16 cellular contexts compared by ENCODE assay signal in the genomic region with DNA sequence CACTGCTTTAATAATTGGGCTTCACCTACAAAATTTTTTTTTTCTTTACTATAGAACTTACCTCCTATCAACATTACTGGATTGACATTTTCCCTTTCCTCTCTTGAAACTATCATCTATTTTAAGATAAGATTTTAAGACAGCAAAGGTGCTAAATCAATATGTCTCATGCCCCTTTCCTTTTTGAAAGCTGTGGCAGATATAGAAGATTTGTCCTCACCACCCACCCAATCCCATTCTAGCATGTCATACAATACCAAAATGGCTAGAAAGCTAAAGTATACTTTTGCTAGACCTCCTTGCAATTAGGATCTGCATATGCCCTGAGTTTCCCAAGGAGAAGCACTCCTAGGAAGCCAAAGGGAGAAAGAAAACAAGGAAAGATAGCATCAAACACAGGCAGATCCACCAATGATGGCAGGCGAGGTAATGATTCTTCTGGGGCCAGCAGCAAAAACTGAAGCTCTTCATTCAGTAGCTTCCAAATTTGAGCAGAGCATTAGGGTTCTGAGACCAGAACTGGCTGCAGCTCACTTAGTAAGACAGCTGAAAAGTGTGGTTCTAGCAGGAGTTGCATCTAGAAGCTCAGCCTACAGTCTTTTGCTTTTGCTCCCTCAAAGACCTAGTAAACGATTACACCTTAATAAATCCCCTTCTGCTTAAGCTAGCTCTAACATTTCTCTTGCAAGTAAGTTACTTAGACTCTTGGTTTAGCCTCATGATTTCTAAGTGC.
DNase-seq lines count a peak whose midpoint lies in the region; ATAC-seq and TF ChIP-seq lines count a peak whose summit lies in the region.
"Had no signal": no experiment of that assay in that cellular context is flagged by ENCODE, and none has a peak within 500 bp of the region (broad histone marks: within the 10 kb centered on the region; RNA-seq: fewer than 3 reads in every experiment).

No MANE protein-coding gene starts in this region.

- no peak overlapping the region for H2AFZ ChIP-seq in OCI-LY1 (ENCODE audit: low read length)

- no peak overlapping the region for H3K4me3 ChIP-seq in OCI-LY1 (ENCODE audit: low read depth, low read length, poor library complexity, severe bottlenecking)

- H3K9ac ChIP-seq in OCI-LY1 (ENCODE audit: low read length): no peak overlapping the region; the same call in 1 of the 2 replicates

- DNase-seq in activated naive CD8-positive, alpha-beta T cell treated with anti-CD3 and anti-CD28 coated beads, Interleukin-2, amount 10 ng/mL, durations not matched to agents 7 days and 5 days: no peak
- no peak for DNase-seq in activated naive CD8-positive, alpha-beta T cell treated with anti-CD3 and anti-CD28 coated beads for 36 hours
- DNase-seq in central memory CD8-positive, alpha-beta T cell (ENCODE audit: low spot score in 2 of 2): no peak
- DNase-seq in activated naive CD4-positive, alpha-beta T cell treated with anti-CD3 and anti-CD28 coated beads, Interleukin-2, amount 50 U/mL, for 72 hours (ENCODE audit: low spot score in 2 of 2): no peak
- DNase-seq in dedifferentiated amniotic fluid mesenchymal stem cell (ENCODE audit: extremely low spot score): no peak
- no peak for DNase-seq in GOT3 (lab: John Stamatoyannopoulos, UW)
- DNase-seq: BE2C; Caco-2; CD4-positive, alpha-beta memory T cell; DND-41; GDM1; HCEC 1CT; HFFc6 had no signal

- H3K4me1 Mint-ChIP-seq in activated naive CD8-positive, alpha-beta T cell treated with anti-CD3 and anti-CD28 coated beads, Interleukin-2, amount 10 ng/mL, durations not matched to agents 7 days and 5 days: peaks cover 10% of the 10 kb centered on the region
- peaks cover 25% of the 10 kb centered on the region for H3K4me1 Mint-ChIP-seq in activated naive CD8-positive, alpha-beta T cell treated with anti-CD3 and anti-CD28 coated beads for 36 hours
- H3K4me1 Mint-ChIP-seq in central memory CD8-positive, alpha-beta T cell: peaks cover 38% of the 10 kb centered on the region

- TF ChIP-seq CTCF in OCI-LY1 (IDR thresholded peaks at IDR 0.05; ENCODE audit: low read length): no peak

- H3K27ac ChIP-seq in OCI-LY1 (ENCODE audit: low read depth, low read length, poor library complexity, severe bottlenecking): peak overlapping the region; percentile 64
- H3K27ac ChIP-seq: C4-2B, HL-60 had no signal

- peaks cover 51% of the 10 kb centered on the region for H3K4me1 ChIP-seq in OCI-LY1 (ENCODE audit: insufficient read depth, low read length, severe bottlenecking)
- H3K4me1 ChIP-seq: BE2C, Caco-2 had no signal

- H3K27me3 Mint-ChIP-seq in activated naive CD8-positive, alpha-beta T cell treated with anti-CD3 and anti-CD28 coated beads, Interleukin-2, amount 10 ng/mL, durations not matched to agents 7 days and 5 days: no peaks in the 10 kb centered on the region
- H3K27me3 Mint-ChIP-seq in activated naive CD8-positive, alpha-beta T cell treated with anti-CD3 and anti-CD28 coated beads for 36 hours: no peaks in the 10 kb centered on the region
- no peaks in the 10 kb centered on the region for H3K27me3 Mint-ChIP-seq in central memory CD8-positive, alpha-beta T cell
- H3K27me3 Mint-ChIP-seq: CD4-positive, alpha-beta memory T cell had no signal

- no peaks in the 10 kb centered on the region for H3F3A ChIP-seq in OCI-LY1 (ENCODE audit: insufficient read depth, low read length)

- no peaks in the 10 kb centered on the region for H3K9me3 Mint-ChIP-seq in activated naive CD8-positive, alpha-beta T cell treated with anti-CD3 and anti-CD28 coated beads, Interleukin-2, amount 10 ng/mL, durations not matched to agents 7 days and 5 days
- no peaks in the 10 kb centered on the region for H3K9me3 Mint-ChIP-seq in activated naive CD8-positive, alpha-beta T cell treated with anti-CD3 and anti-CD28 coated beads for 36 hours
- H3K9me3 Mint-ChIP-seq in central memory CD8-positive, alpha-beta T cell: no peaks in the 10 kb centered on the region
- H3K9me3 Mint-ChIP-seq in activated naive CD4-positive, alpha-beta T cell treated with anti-CD3 and anti-CD28 coated beads, Interleukin-2, amount 50 U/mL, for 72 hours: no peaks in the 10 kb centered on the region
- H3K9me3 Mint-ChIP-seq: HFFc6 had no signal

- no peaks in the 10 kb centered on the region for H3K27me3 ChIP-seq in OCI-LY1 (ENCODE audit: insufficient read depth, low read length)
- H3K27me3 ChIP-seq: BE2C had no signal

- no peak overlapping the region for H3K4me3 Mint-ChIP-seq in activated naive CD8-positive, alpha-beta T cell treated with anti-CD3 and anti-CD28 coated beads, Interleukin-2, amount 10 ng/mL, durations not matched to agents 7 days and 5 days
- H3K4me3 Mint-ChIP-seq in activated naive CD8-positive, alpha-beta T cell treated with anti-CD3 and anti-CD28 coated beads for 36 hours: no peak overlapping the region
- H3K4me3 Mint-ChIP-seq in central memory CD8-positive, alpha-beta T cell: peak overlapping the region; percentile 21
- H3K4me3 Mint-ChIP-seq: HFFc6 had no signal

- H3K36me3 Mint-ChIP-seq in activated naive CD8-positive, alpha-beta T cell treated with anti-CD3 and anti-CD28 coated beads, Interleukin-2, amount 10 ng/mL, durations not matched to agents 7 days and 5 days: peaks cover 6% of the 10 kb centered on the region
- peaks cover 6% of the 10 kb centered on the region for H3K36me3 Mint-ChIP-seq in activated naive CD8-positive, alpha-beta T cell treated with anti-CD3 and anti-CD28 coated beads for 36 hours
- peaks cover 2% of the 10 kb centered on the region for H3K36me3 Mint-ChIP-seq in central memory CD8-positive, alpha-beta T cell (ENCODE audit: insufficient read depth)
- no peaks in the 10 kb centered on the region for H3K36me3 Mint-ChIP-seq in activated naive CD4-positive, alpha-beta T cell treated with anti-CD3 and anti-CD28 coated beads, Interleukin-2, amount 50 U/mL, for 72 hours

- no peaks in the 10 kb centered on the region for H4K20me1 ChIP-seq in OCI-LY1 (ENCODE audit: insufficient read depth, low read length)

- peak overlapping the region; percentile 37 for H3K27ac Mint-ChIP-seq in activated naive CD8-positive, alpha-beta T cell treated with anti-CD3 and anti-CD28 coated beads, Interleukin-2, amount 10 ng/mL, durations not matched to agents 7 days and 5 days
- H3K27ac Mint-ChIP-seq in activated naive CD8-positive, alpha-beta T cell treated with anti-CD3 and anti-CD28 coated beads for 36 hours: no peak overlapping the region
- H3K27ac Mint-ChIP-seq in central memory CD8-positive, alpha-beta T cell (ENCODE audit: low read depth): no peak overlapping the region
- peak overlapping the region in 1 of 2 donors; percentile 61 for H3K27ac Mint-ChIP-seq in activated naive CD4-positive, alpha-beta T cell treated with anti-CD3 and anti-CD28 coated beads, Interleukin-2, amount 50 U/mL, for 72 hours
- H3K27ac Mint-ChIP-seq: CD4-positive, alpha-beta memory T cell; HFFc6 had no signal

- no peak for ATAC-seq in activated naive CD8-positive, alpha-beta T cell treated with anti-CD3 and anti-CD28 coated beads, Interleukin-2, amount 10 ng/mL, durations not matched to agents 7 days and 5 days (ENCODE audit: low read depth)
- ATAC-seq in central memory CD8-positive, alpha-beta T cell (replicated peaks; ENCODE audit: extremely low read depth, poor library complexity, severe bottlenecking): no peak
- no peak for ATAC-seq in activated naive CD4-positive, alpha-beta T cell treated with anti-CD3 and anti-CD28 coated beads, Interleukin-2, amount 50 U/mL, for 72 hours

- H3K36me3 ChIP-seq in OCI-LY1 (ENCODE audit: insufficient read depth, low read length): peaks cover 5% of the 10 kb centered on the region
- H3K36me3 ChIP-seq: BE2C had no signal

- no peaks in the 10 kb centered on the region for H3K9me2 ChIP-seq in OCI-LY1 (ENCODE audit: low read depth, low read length)

- H3K4me2 ChIP-seq in OCI-LY1 (ENCODE audit: low read length): peak overlapping the region; percentile 7; the same call in 1 of the 2 replicates

- H3K9me3 ChIP-seq in OCI-LY1 (ENCODE audit: low read length): no peaks in the 10 kb centered on the region
- H3K9me3 ChIP-seq: BE2C, Caco-2 had no signal

- POLR2A ChIA-PET in activated naive CD8-positive, alpha-beta T cell treated with anti-CD3 and anti-CD28 coated beads, Interleukin-2, amount 10 ng/mL, durations not matched to agents 7 days and 5 days (lab: Charles Lee): no interaction called here

- peaks cover 39% of the 10 kb centered on the region for H3K79me2 ChIP-seq in OCI-LY1 (ENCODE audit: insufficient read depth, low read length)
